19 cellular contexts compared by ENCODE assay signal in the genomic region with DNA sequence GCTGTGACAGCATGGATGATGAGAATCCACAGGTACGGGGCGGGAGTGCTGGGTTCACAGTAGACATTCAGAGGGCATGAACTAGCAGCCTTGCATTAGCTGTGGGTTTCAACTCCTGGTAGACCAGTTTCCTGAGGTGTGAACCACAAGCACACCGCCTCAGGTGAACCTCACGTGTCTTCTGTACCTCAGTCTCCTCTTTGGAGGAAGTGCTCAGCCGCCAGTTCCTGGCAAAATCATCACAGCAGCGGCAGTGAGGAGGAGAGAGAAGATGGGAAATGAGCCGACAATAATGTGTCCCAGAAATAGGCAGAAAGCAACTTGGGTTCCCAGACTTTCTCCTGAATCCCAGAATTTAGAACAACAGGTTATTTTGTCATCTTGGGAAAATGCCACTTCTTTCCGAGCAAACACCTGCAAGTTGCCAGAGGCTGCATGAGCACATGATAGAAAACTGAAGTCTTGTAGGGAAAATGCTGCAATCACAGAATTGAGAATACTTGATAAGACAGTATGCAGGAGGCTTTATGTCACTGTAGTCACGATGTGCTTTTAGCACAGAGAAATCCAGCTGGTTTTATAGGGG.
"Had no signal": no experiment of that assay in that cellular context is flagged by ENCODE, and none has a peak within 500 bp of the region (broad histone marks: within the 10 kb centered on the region; RNA-seq: fewer than 3 reads in every experiment).

No MANE protein-coding gene starts in this region.

- ATAC-seq: activated naive CD4-positive, alpha-beta T cell treated with anti-CD3 and anti-CD28 coated beads, Interleukin-2, amount 50 U/mL, for 72 hours; heart left ventricle; stimulated activated naive B cell treated with anti-CD40 and anti-IgM and Interleukin-4, amounts not matched to agents 10 μg/mL and 1 μg/mL and 100 μg/mL, for 72 hours had no signal

- DNase-seq: activated CD4-positive, alpha-beta T cell treated with anti-CD3 and anti-CD28 coated beads, Interleukin-2, amount 50 U/mL, for 48 hours; activated gamma-delta T cell; endodermal cell; esophagus squamous epithelium; heart left ventricle; left lung; posterior cingulate gyrus; sigmoid colon; stimulated activated CD4-positive, alpha-beta T cell treated with anti-CD3 and anti-CD28 coated beads, Interleukin-2, amount 100 ng/mL, for 48 hours; stimulated activated CD8-positive, alpha-beta memory T cell treated with anti-CD3 and anti-CD28 coated beads, Interleukin-4, amount 100 ng/mL, for 48 hours; stimulated activated naive B cell treated with anti-CD40 and anti-IgM and Interleukin-4, amounts not matched to agents 10 μg/mL and 1 μg/mL and 100 μg/mL, for 72 hours; T-helper 9 cell; trophoblast cell; uterus had no signal

- H3K27me3 Mint-ChIP-seq: naive thymus-derived CD8-positive, alpha-beta T cell; stimulated activated naive B cell treated with anti-CD40 and anti-IgM and Interleukin-4, amounts not matched to agents 10 μg/mL and 1 μg/mL and 100 μg/mL, for 72 hours had no signal

- H3K4me3 Mint-ChIP-seq: activated T-helper 1 cell treated with anti-CD3 and anti-CD28 coated beads, Interleukin-12 subunit alpha, Interleukin-12 subunit beta, Interleukin-2, Interleukin-4 antibody, amounts not matched to agents 30 ng/mL and 10 ng/mL and 1 ng/mL, durations not matched to agents 14 hours and 24 hours and 36 hours; endodermal cell; mesothelial cell of epicardium; neural progenitor cell; stimulated activated naive B cell treated with anti-CD40 and anti-IgM and Interleukin-4, amounts not matched to agents 10 μg/mL and 1 μg/mL and 100 μg/mL, for 72 hours had no signal

- H3K9me3 Mint-ChIP-seq: activated naive CD4-positive, alpha-beta T cell treated with anti-CD3 and anti-CD28 coated beads, Interleukin-2, amount 50 U/mL, for 72 hours; activated T-helper 1 cell treated with anti-CD3 and anti-CD28 coated beads, Interleukin-12 subunit alpha, Interleukin-12 subunit beta, Interleukin-2, Interleukin-4 antibody, amounts not matched to agents 30 ng/mL and 10 ng/mL and 1 ng/mL, durations not matched to agents 14 hours and 24 hours and 36 hours; endodermal cell; mesothelial cell of epicardium; naive thymus-derived CD8-positive, alpha-beta T cell; stimulated activated naive B cell treated with anti-CD40 and anti-IgM and Interleukin-4, amounts not matched to agents 10 μg/mL and 1 μg/mL and 100 μg/mL, for 72 hours had no signal

- H3K27ac Mint-ChIP-seq: activated naive CD4-positive, alpha-beta T cell treated with anti-CD3 and anti-CD28 coated beads, Interleukin-2, amount 50 U/mL, for 72 hours; activated T-helper 1 cell treated with anti-CD3 and anti-CD28 coated beads, Interleukin-12 subunit alpha, Interleukin-12 subunit beta, Interleukin-2, Interleukin-4 antibody, amounts not matched to agents 30 ng/mL and 10 ng/mL and 1 ng/mL, durations not matched to agents 14 hours and 24 hours and 36 hours; endodermal cell; mesothelial cell of epicardium; neural progenitor cell; stimulated activated naive B cell treated with anti-CD40 and anti-IgM and Interleukin-4, amounts not matched to agents 10 μg/mL and 1 μg/mL and 100 μg/mL, for 72 hours had no signal
